In genomic region chr3:123650101-123650500, GRCh38 we compare ENCODE assay signal across 2 cellular contexts.
TF ChIP-seq lines count a peak whose summit lies in the region.

No MANE protein-coding gene starts in this region.

TF ChIP-seq in WTC11, 78 proteins besides CTCF, POLR2A, EP300 and RAD21 (continued from another document):
- TF ChIP-seq IRF1 (CRISPR knock-in tag; IDR thresholded peaks at IDR 0.05) (no peak), TP53 (CRISPR knock-in tag; IDR thresholded peaks at IDR 0.05) (no peak), CREB1 (CRISPR knock-in tag; IDR thresholded peaks at IDR 0.05) (no peak), TEAD1 (CRISPR knock-in tag; IDR thresholded peaks at IDR 0.05) (no peak), HMGA2 (CRISPR knock-in tag; IDR thresholded peaks at IDR 0.05) (no peak), ARID4B (CRISPR knock-in tag; IDR thresholded peaks at IDR 0.05; ENCODE audit: borderline replicate concordance) (no peak), PRRX2 (CRISPR knock-in tag; IDR thresholded peaks at IDR 0.05) (no peak), ZNF416 (CRISPR knock-in tag; IDR thresholded peaks at IDR 0.05) (no peak), NFYB (CRISPR knock-in tag; conservative IDR thresholded peaks at IDR 0.05; ENCODE audit: low read depth) (no peak), ZNF263 (CRISPR knock-in tag; IDR thresholded peaks at IDR 0.05; ENCODE audit: low read depth) (no peak)

TF ChIP-seq in H1, 55 proteins besides CTCF, POLR2A, EP300 and RAD21 (continued from another document):
- TF ChIP-seq ATF2 (IDR thresholded peaks at IDR 0.05; ENCODE audit: low read length) (no peak), RXRA (IDR thresholded peaks at IDR 0.05; ENCODE audit: insufficient read depth, low read depth, low read length) (no peak)
